ENCODE assay signal across 7 cellular contexts in genomic region chrX:111756486-111756885, GRCh38.
"Had no signal": no experiment of that assay in that cellular context is flagged by ENCODE, and none has a peak within 500 bp of the region (broad histone marks: within the 10 kb centered on the region; RNA-seq: fewer than 3 reads in every experiment).

No MANE protein-coding gene starts in this region.

- FAIRE-seq: G401.6, GM12878, GM12891, GM12892, GM18507 had no signal

- H3K4me3 ChIP-seq: GM12878 had no signal

- DNase-seq: GDM1, GF-D8 had no signal
